27 cellular contexts compared by ENCODE assay signal in genomic region chr19:4702764-4703163, GRCh38.
"Had no signal": no experiment of that assay in that cellular context is flagged by ENCODE, and none has a peak within 500 bp of the region (broad histone marks: within the 10 kb centered on the region; RNA-seq: fewer than 3 reads in every experiment).

No MANE protein-coding gene starts in this region.

- H2AFZ ChIP-seq: neural progenitor cell had no signal

- H3K27ac Mint-ChIP-seq: mesothelial cell of epicardium; natural killer cell treated with Interleukin-12 subunit alpha and Interleukin-12 subunit beta and Interleukin-15 and Interleukin-18, amount 100 ng/mL, for 72 hours; neural progenitor cell; stimulated activated naive B cell treated with anti-CD40 and anti-IgM and Interleukin-4, amounts not matched to agents 10 μg/mL and 1 μg/mL and 100 μg/mL, for 72 hours; stimulated activated naive CD8-positive, alpha-beta T cell treated with anti-CD3 and anti-CD28 coated beads, Interleukin-15, Interleukin-2, amounts not matched to agents 100 ng/mL and 50 ng/mL, for 24 hours had no signal

- H3K4me3 Mint-ChIP-seq: immature natural killer cell; mesothelial cell of epicardium; natural killer cell treated with Interleukin-12 subunit alpha and Interleukin-12 subunit beta and Interleukin-15 and Interleukin-18, amount 100 ng/mL, for 72 hours; neural progenitor cell; stimulated activated naive B cell treated with anti-CD40 and anti-IgM and Interleukin-4, amounts not matched to agents 10 μg/mL and 1 μg/mL and 100 μg/mL, for 72 hours; stimulated activated naive CD8-positive, alpha-beta T cell treated with anti-CD3 and anti-CD28 coated beads, Interleukin-15, Interleukin-2, amounts not matched to agents 100 ng/mL and 50 ng/mL, for 24 hours had no signal

- H3K4me1 ChIP-seq: neural progenitor cell, prostate gland, uterus had no signal

- H3K4me2 ChIP-seq: neural progenitor cell had no signal

- H3K36me3 ChIP-seq: neural progenitor cell, uterus had no signal

- H3K27ac ChIP-seq: esophagus squamous epithelium, neural progenitor cell, prostate gland, right atrium auricular region, sigmoid colon, transverse colon, uterus had no signal

- H3K27me3 Mint-ChIP-seq: naive B cell; natural killer cell treated with Interleukin-12 subunit alpha and Interleukin-12 subunit beta and Interleukin-15 and Interleukin-18, amount 100 ng/mL, for 72 hours; stimulated activated naive B cell treated with anti-CD40 and anti-IgM and Interleukin-4, amounts not matched to agents 10 μg/mL and 1 μg/mL and 100 μg/mL, for 72 hours; stimulated activated naive CD8-positive, alpha-beta T cell treated with anti-CD3 and anti-CD28 coated beads, Interleukin-15, Interleukin-2, amounts not matched to agents 100 ng/mL and 50 ng/mL, for 24 hours had no signal

- H3K9ac ChIP-seq: neural progenitor cell had no signal

- H3K4me1 Mint-ChIP-seq: mesothelial cell of epicardium, neural progenitor cell had no signal

- H3K36me3 Mint-ChIP-seq: natural killer cell treated with Interleukin-12 subunit alpha and Interleukin-12 subunit beta and Interleukin-15 and Interleukin-18, amount 100 ng/mL, for 72 hours had no signal

- H3K9me3 ChIP-seq: esophagus squamous epithelium, mucosa of descending colon, prostate gland, right atrium auricular region, sigmoid colon, transverse colon, upper lobe of right lung, uterus had no signal

- H3K27me3 ChIP-seq: esophagus squamous epithelium, neural progenitor cell, right atrium auricular region, sigmoid colon, transverse colon, upper lobe of right lung, uterus had no signal

- ATAC-seq: left lobe of liver; mucosa of descending colon; natural killer cell treated with Interleukin-12 subunit alpha and Interleukin-12 subunit beta and Interleukin-15 and Interleukin-18, amount 100 ng/mL, for 72 hours; stimulated activated naive B cell treated with anti-CD40 and anti-IgM and Interleukin-4, amounts not matched to agents 10 μg/mL and 1 μg/mL and 100 μg/mL, for 72 hours; upper lobe of right lung had no signal

- H3K4me3 ChIP-seq: esophagus squamous epithelium, lung, mucosa of descending colon, neural progenitor cell, prostate gland, right atrium auricular region, sigmoid colon, transverse colon, upper lobe of right lung, uterus had no signal

- H3K9me3 Mint-ChIP-seq: immature natural killer cell; mesothelial cell of epicardium; naive B cell; natural killer cell treated with Interleukin-12 subunit alpha and Interleukin-12 subunit beta and Interleukin-15 and Interleukin-18, amount 100 ng/mL, for 72 hours; neural progenitor cell; stimulated activated naive B cell treated with anti-CD40 and anti-IgM and Interleukin-4, amounts not matched to agents 10 μg/mL and 1 μg/mL and 100 μg/mL, for 72 hours; stimulated activated naive CD8-positive, alpha-beta T cell treated with anti-CD3 and anti-CD28 coated beads, Interleukin-15, Interleukin-2, amounts not matched to agents 100 ng/mL and 50 ng/mL, for 24 hours had no signal

- DNase-seq: cerebellar nuclear complex; effector CD8-positive, alpha-beta T cell; erythroblast; esophagus squamous epithelium; foreskin melanocyte; hypothalamus; immature natural killer cell; islet precursor cell; mesenchymal stem cell; mucosa of descending colon; naive B cell; nucleus accumbens; sigmoid colon; stimulated activated CD4-positive, alpha-beta T cell treated with anti-CD3 and anti-CD28 coated beads, Interleukin-2, amount 100 ng/mL, for 24 hours; stimulated activated CD4-positive, alpha-beta T cell treated with anti-CD3 and anti-CD28 coated beads, Interleukin-4, amount 100 ng/mL, for 4 hours; stimulated activated naive B cell treated with anti-CD40 and anti-IgM and Interleukin-4, amounts not matched to agents 10 μg/mL and 1 μg/mL and 100 μg/mL, for 72 hours; transverse colon; upper lobe of right lung; uterus had no signal
